Comparison of ENCODE assay signal across 23 cellular contexts in the genomic region with DNA sequence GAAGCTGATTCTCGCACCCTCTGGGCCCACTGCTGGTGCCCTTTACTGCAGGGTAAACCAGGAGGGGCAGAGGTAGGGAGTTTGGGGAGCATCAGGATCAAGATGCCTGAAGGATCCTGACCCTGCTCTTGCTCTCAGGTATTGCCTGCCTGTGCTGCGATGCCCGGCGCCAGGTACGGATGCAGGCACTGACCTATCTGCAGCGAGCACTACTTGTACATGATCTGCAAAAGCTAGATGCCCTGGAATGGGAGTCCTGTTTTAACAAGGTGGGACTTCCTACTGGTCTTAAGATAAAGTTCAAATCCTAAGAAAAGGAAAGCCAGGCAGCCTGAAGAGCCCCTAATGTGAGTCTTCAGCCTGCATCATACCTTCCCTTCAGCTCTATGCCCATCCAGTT. TPM values are rescaled to one million over a fixed set of nuclear protein-coding genes. Genes with fewer than 3 reads are reported as not detected.
"Had no signal": no experiment of that assay in that cellular context is flagged by ENCODE, and none has a peak within 500 bp of the region (broad histone marks: within the 10 kb centered on the region; RNA-seq: fewer than 3 reads in every experiment).

No MANE protein-coding gene starts in this region.

- FAIRE-seq: endometrium, islet of Langerhans, keratinocyte had no signal

- H3K4me1 ChIP-seq: colonic mucosa, gastrocnemius medialis, heart right ventricle, lower lobe of right lung had no signal

- H3K27me3 ChIP-seq: colonic mucosa, esophagus squamous epithelium, gastrocnemius medialis, heart right ventricle, left lung had no signal

- ATAC-seq: effector memory CD8-positive, alpha-beta T cell; gastrocnemius medialis; heart right ventricle; left cardiac atrium; left ventricle myocardium superior; mucosa of descending colon had no signal

- H3K4me3 ChIP-seq: colonic mucosa, esophagus squamous epithelium, gastrocnemius medialis, heart right ventricle, left lung, lower lobe of right lung, mucosa of descending colon had no signal

- H3K9me3 ChIP-seq: colonic mucosa, esophagus squamous epithelium, gastrocnemius medialis, heart right ventricle, left lung, lower lobe of right lung, mucosa of descending colon had no signal

- H3K27ac ChIP-seq: colonic mucosa, gastrocnemius medialis, heart right ventricle, left lung, lower lobe of right lung had no signal

- DNase-seq: colonic mucosa; cortex of kidney; effector CD8-positive, alpha-beta T cell; effector memory CD8-positive, alpha-beta T cell; endodermal cell; erythroblast; esophagus squamous epithelium; foreskin melanocyte; gastrocnemius medialis; glutamatergic neuron; head of caudate nucleus; heart right ventricle; hippocampal formation; left cardiac atrium; left lung; left ventricle myocardium superior; lower lobe of right lung; mesenchymal stem cell; mucosa of descending colon had no signal

RNA-seq across cellular contexts. Expression of a gene that starts 39.2 kb away (rescaled TPM):
- total RNA-seq: mesenteric fat pad had no signal
